Comparison of ENCODE assay signal across 22 cellular contexts in the genomic region with DNA sequence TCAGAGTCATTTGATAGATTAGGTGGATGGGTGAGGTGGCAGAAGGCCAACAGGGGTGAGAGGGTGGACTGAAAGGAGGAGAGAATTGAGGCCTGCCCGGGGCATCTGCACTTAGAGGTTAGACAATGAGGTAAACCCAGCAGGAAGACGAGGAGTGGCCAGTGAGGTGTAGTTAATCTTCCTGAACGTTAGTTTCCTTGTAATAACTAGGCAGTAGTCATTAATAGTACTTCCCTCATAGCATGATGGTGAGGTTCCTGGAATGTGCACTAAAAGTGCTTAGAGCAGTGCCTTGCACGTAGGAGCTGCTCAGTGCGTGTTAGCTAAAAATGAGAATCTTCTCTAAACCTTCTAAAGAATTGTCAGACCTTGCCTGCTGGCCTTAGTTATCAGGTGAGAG.
"Had no signal": no experiment of that assay in that cellular context is flagged by ENCODE, and none has a peak within 500 bp of the region (broad histone marks: within the 10 kb centered on the region; RNA-seq: fewer than 3 reads in every experiment).

No MANE protein-coding gene starts in this region.

- FAIRE-seq: endometrium, keratinocyte had no signal

- H3K27ac Mint-ChIP-seq: memory B cell, mesothelial cell of epicardium, natural killer cell had no signal

- H3K9me3 Mint-ChIP-seq: memory B cell, mesothelial cell of epicardium, natural killer cell, neural crest cell had no signal

- H3K4me1 ChIP-seq: esophagus muscularis mucosa, gastroesophageal sphincter, left ventricle myocardium inferior, lower lobe of right lung, prostate gland, right lobe of liver had no signal

- H3K27me3 ChIP-seq: esophagus muscularis mucosa, gastroesophageal sphincter, ovary, right lobe of liver had no signal

- H3K4me1 Mint-ChIP-seq: immature natural killer cell, natural killer cell, neural crest cell had no signal

- H3K36me3 Mint-ChIP-seq: immature natural killer cell, memory B cell, mesothelial cell of epicardium, natural killer cell had no signal

- H3K9me3 ChIP-seq: esophagus muscularis mucosa, gastroesophageal sphincter, left ventricle myocardium inferior, lower lobe of right lung, ovary, prostate gland, right lobe of liver had no signal

- H3K4me3 ChIP-seq: esophagus muscularis mucosa, gastroesophageal sphincter, left ventricle myocardium inferior, lower lobe of right lung, ovary, prostate gland, right lobe of liver had no signal

- H3K4me3 Mint-ChIP-seq: immature natural killer cell, memory B cell, mesothelial cell of epicardium, natural killer cell, neural crest cell had no signal

- H3K36me3 ChIP-seq: esophagus muscularis mucosa, gastroesophageal sphincter, left ventricle myocardium inferior, lower lobe of right lung, ovary, prostate gland, right lobe of liver had no signal

- H3K27ac ChIP-seq: esophagus muscularis mucosa, gastroesophageal sphincter, left ventricle myocardium inferior, lower lobe of right lung, ovary, prostate gland, right lobe of liver had no signal

- DNase-seq: effector memory CD4-positive, alpha-beta T cell; glutamatergic neuron; immature natural killer cell; left cardiac atrium; left ventricle myocardium inferior; lower lobe of right lung; natural killer cell; nucleus accumbens; ovary; retina; right lobe of liver; stimulated activated CD4-positive, alpha-beta T cell treated with anti-CD3 and anti-CD28 coated beads, Interleukin-2, amount 100 ng/mL, for 24 hours; stimulated activated naive CD4-positive, alpha-beta T cell treated with Interleukin-2 at 50 U/mL for 16 hours; trophoblast cell had no signal
